ENCODE assay signal across 9 cellular contexts in the genomic region with DNA sequence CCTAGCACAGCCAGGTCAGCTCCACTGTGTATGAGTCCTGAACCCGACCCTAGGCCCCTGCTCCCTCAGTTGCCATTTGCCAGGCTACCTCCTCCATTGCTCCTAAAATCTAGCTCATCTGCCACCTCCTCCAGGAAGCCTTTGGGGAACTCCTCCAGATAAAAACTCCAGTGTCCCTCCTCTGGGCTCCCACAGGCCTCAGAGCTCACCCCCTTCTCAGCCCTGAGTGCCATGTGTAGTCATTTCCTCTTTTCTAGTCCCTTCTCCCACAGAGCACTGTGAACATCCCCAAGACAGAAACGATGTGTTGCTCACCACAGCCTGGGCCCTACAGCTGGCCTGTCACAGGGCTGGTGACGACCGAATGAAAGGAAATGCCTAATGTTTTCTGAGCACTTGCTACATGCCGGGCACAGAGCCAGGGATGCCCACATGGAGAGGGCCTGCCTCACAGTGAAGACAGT.
DNase-seq lines count a peak whose midpoint lies in the region; ATAC-seq and TF ChIP-seq lines count a peak whose summit lies in the region.
"Had no signal": no experiment of that assay in that cellular context is flagged by ENCODE, and none has a peak within 500 bp of the region (broad histone marks: within the 10 kb centered on the region; RNA-seq: fewer than 3 reads in every experiment).

No MANE protein-coding gene starts in this region.

- H3K27me3 Mint-ChIP-seq in glutamatergic neuron (ENCODE audit: unreplicated experiment) = peaks cover 20% of the 10 kb centered on the region

- H3K4me1 ChIP-seq in Karpas-422 (ENCODE audit: low read length) = peaks cover 63% of the 10 kb centered on the region

- peak overlapping the region; percentile 64 for H3K27ac ChIP-seq in Karpas-422 (ENCODE audit: low read length)

- no peak overlapping the region for H3K4me3 ChIP-seq in Karpas-422 (ENCODE audit: low read length)

- H3K9me3 ChIP-seq in Karpas-422 (ENCODE audit: low read length) = no peaks in the 10 kb centered on the region
- H3K9me3 ChIP-seq: suprapubic skin had no signal

- H3K36me3 ChIP-seq in Karpas-422 (ENCODE audit: insufficient read depth, low read length) = no peaks in the 10 kb centered on the region
- H3K36me3 ChIP-seq: suprapubic skin had no signal

- peaks cover 15% of the 10 kb centered on the region for H4K20me1 ChIP-seq in Karpas-422 (ENCODE audit: insufficient read depth, low read depth, low read length)

- peak overlapping the region; percentile 72 for H3K27ac Mint-ChIP-seq in glutamatergic neuron (ENCODE audit: unreplicated experiment)

- H3K9ac ChIP-seq in Karpas-422 (ENCODE audit: low read length) = peak overlapping the region; percentile 28

- peak overlapping the region; percentile 80 for H3K4me3 Mint-ChIP-seq in glutamatergic neuron (ENCODE audit: unreplicated experiment)

- no peaks in the 10 kb centered on the region for H3K79me2 ChIP-seq in Karpas-422 (ENCODE audit: low read length)

- no peak overlapping the region for H2AFZ ChIP-seq in Karpas-422 (ENCODE audit: low read length)

- H3K4me1 Mint-ChIP-seq in glutamatergic neuron (ENCODE audit: low read depth, unreplicated experiment) = peaks cover 75% of the 10 kb centered on the region

- H3K4me2 ChIP-seq in Karpas-422 (ENCODE audit: low read depth, low read length, poor library complexity, severe bottlenecking) = peak overlapping the region; percentile 57

- no peaks in the 10 kb centered on the region for H3K27me3 ChIP-seq in Karpas-422 (ENCODE audit: low read length)
- H3K27me3 ChIP-seq: suprapubic skin had no signal

- DNase-seq in Daoy (ENCODE audit: low read depth) = peak; percentile 61
- DNase-seq in Karpas-422 = peak; percentile 73
- peak; percentile 73 for DNase-seq in activated CD8-positive, alpha-beta memory T cell treated with anti-CD3 and anti-CD28 coated beads for 24 hours
- DNase-seq in glutamatergic neuron = no peak
- peak; percentile 27 to 55 (median 52) for DNase-seq in stimulated activated CD4-positive, alpha-beta T cell treated with anti-CD3 and anti-CD28 coated beads, TNF-alpha, amount 100 ng/mL, for 48 hours (ENCODE audit: low read depth in 3 of 3)
- DNase-seq in hepatic stellate cell (ENCODE audit: low spot score) = no peak
- DNase-seq in islet precursor cell = no peak

- no peaks in the 10 kb centered on the region for H3K36me3 Mint-ChIP-seq in glutamatergic neuron (ENCODE audit: unreplicated experiment)

- no peak for TF ChIP-seq CTCF in glutamatergic neuron (IDR thresholded peaks at IDR 0.05; ENCODE audit: partially characterized antibody, unreplicated experiment)

- ATAC-seq in GM21515 (IDR thresholded peaks at IDR 0.05; ENCODE audit: unreplicated experiment) = peak; percentile 32

- H3K9me3 Mint-ChIP-seq in glutamatergic neuron (ENCODE audit: unreplicated experiment) = peaks cover 25% of the 10 kb centered on the region

- H3K9me2 ChIP-seq in Karpas-422 (replicated peaks; ENCODE audit: insufficient read depth, low read length) = no peaks in the 10 kb centered on the region

Comparison
In these comparisons a context has a peak if more than half of its experiments do, and no peak if none do; other contexts are left out.
1. DNase-seq: peak in Daoy (single experiment), Karpas-422 (single experiment), activated CD8-positive, alpha-beta memory T cell treated with anti-CD3 and anti-CD28 coated beads for 24 hours (single experiment) and stimulated activated CD4-positive, alpha-beta T cell treated with anti-CD3 and anti-CD28 coated beads, TNF-alpha, amount 100 ng/mL, for 48 hours (3 of 3); none in glutamatergic neuron (single experiment), hepatic stellate cell (single experiment) and islet precursor cell (single experiment).